8 cellular contexts compared by ENCODE assay signal in genomic region chr3:136751259-136752045, GRCh38. TPM values are rescaled to one million over a fixed set of nuclear protein-coding genes. Genes with fewer than 3 reads are reported as not detected.
DNase-seq lines count a peak whose midpoint lies in the region; ATAC-seq and TF ChIP-seq lines count a peak whose summit lies in the region.

No MANE protein-coding gene starts in this region.

- H3K79me2 ChIP-seq in ACC112 (ENCODE audit: control insufficient read depth, insufficient read depth, low read length, unreplicated experiment), result peaks cover 47% of the 10 kb centered on the region
- H3K79me2 ChIP-seq in OCI-LY3 (ENCODE audit: low read length), result peaks cover 56% of the 10 kb centered on the region

- H3K27me3 ChIP-seq in ACC112 (ENCODE audit: insufficient read depth, low read length) (no peaks in the 10 kb centered on the region), OCI-LY3 (ENCODE audit: low read depth, low read length) (no peaks in the 10 kb centered on the region)

- intact Hi-C loops in mucosa of descending colon (cut with DNase I, micrococcal nuclease), result loop anchor here in 1 of 2 donors (2.0 to 5.0 kb wide), 3 partner anchors 111 to 499 kb away; partner anchors contain the start of genes NCK1 and PCCB

- H3K9me3 ChIP-seq in OCI-LY3 (ENCODE audit: insufficient read depth, low read length) (no peaks in the 10 kb centered on the region), mucosa of descending colon (no peaks in the 10 kb centered on the region)

- TF ChIP-seq CTCF in OCI-LY3 (IDR thresholded peaks at IDR 0.05; ENCODE audit: low read depth, low read length), result no peak
- no peak for TF ChIP-seq CTCF in epithelial cell of esophagus (IDR thresholded peaks at IDR 0.05; ENCODE audit: insufficient read depth, low read depth, low read length, missing control alignments)
- no peak for TF ChIP-seq CTCF in mucosa of descending colon (IDR thresholded peaks at IDR 0.05)

- H3K4me1 ChIP-seq in ACC112 (ENCODE audit: control insufficient read depth, insufficient read depth, low read length, unreplicated experiment) (peaks cover 24% of the 10 kb centered on the region), OCI-LY3 (ENCODE audit: low read length) (peaks cover 31% of the 10 kb centered on the region), mucosa of descending colon (ENCODE audit: low read depth) (peaks cover 13% of the 10 kb centered on the region)

- H3K36me3 ChIP-seq in ACC112 (ENCODE audit: insufficient read depth, low read length) (no peaks in the 10 kb centered on the region), OCI-LY3 (replicated peaks; ENCODE audit: low read depth, low read length) (no peaks in the 10 kb centered on the region), mucosa of descending colon (ENCODE audit: low read depth) (no peaks in the 10 kb centered on the region)

- H3K27ac ChIP-seq in ACC112 (ENCODE audit: low read depth, low read length) (peak overlapping the region; percentile 95), OCI-LY3 (ENCODE audit: low read length) (peak overlapping the region; percentile 81)

- H3K9ac ChIP-seq in OCI-LY3 (ENCODE audit: low read length), result peak overlapping the region; percentile 94

- H2AFZ ChIP-seq in ACC112 (ENCODE audit: low read length, unreplicated experiment), result peak overlapping the region; percentile 74
- H2AFZ ChIP-seq in OCI-LY3 (ENCODE audit: low read depth, low read length), result peak overlapping the region; percentile 86

- H4K20me1 ChIP-seq in OCI-LY3 (ENCODE audit: insufficient read depth, low read length), result no peaks in the 10 kb centered on the region

- peak; percentile 3 for ATAC-seq in GM19025 (IDR thresholded peaks at IDR 0.05; ENCODE audit: low read depth, unreplicated experiment)
- ATAC-seq in mucosa of descending colon, result peak; percentile 59

- H3K4me3 ChIP-seq in ACC112 (ENCODE audit: low read depth, low read length) (peak overlapping the region; percentile 88), OCI-LY3 (ENCODE audit: low read length) (peak overlapping the region; percentile 92), epithelial cell of esophagus (ENCODE audit: low read length) (peak overlapping the region; percentile 84), mucosa of descending colon (peak overlapping the region; percentile 82)

- DNase-seq in HT-29 (ENCODE audit: low spot score), result peak; percentile 83
- DNase-seq in activated T-cell treated with anti-CD3 and anti-CD28 coated beads for 24 hours (ENCODE audit: low read depth), result peak; percentile 43
- peak; percentile 67 for DNase-seq in epithelial cell of esophagus (ENCODE audit: low read depth)
- DNase-seq in mucosa of descending colon, result peak; percentile 80 to 88 (median 86)
- DNase-seq in stimulated activated CD8-positive, alpha-beta memory T cell treated with anti-CD3 and anti-CD28 coated beads, Interleukin-4, amount 100 ng/mL, for 1 hour (ENCODE audit: low read depth in 2 of 2, low spot score in 1 of 2), result peak; percentile 25 to 28

- H3K4me2 ChIP-seq in OCI-LY3 (ENCODE audit: low read length), result peak overlapping the region; percentile 97

RNA-seq across cellular contexts. Expression of gene STAG1, which starts 0.7 kb away (rescaled TPM):
- total RNA-seq in HT-29 (2014; rRNA removed; shearing (Covaris generic)), result 12.3 and 12.9 TPM in 2 replicates
- total RNA-seq in mucosa of descending colon, result 10 to 100 TPM; 46.8 to 57.1 (median 50.4) TPM

Comparison
In these comparisons a context has a peak if more than half of its experiments do, and no peak if none do; other contexts are left out.
1. Peak in every context shown above with its lines: DNase-seq, ATAC-seq, H3K4me3 ChIP-seq and H3K27ac ChIP-seq.
2. DNase-seq: peak in every context shown above with its lines; median percentile 86 in mucosa of descending colon; 83 in HT-29; 67 in epithelial cell of esophagus; 43 in activated T-cell treated with anti-CD3 and anti-CD28 coated beads for 24 hours; 26 in stimulated activated CD8-positive, alpha-beta memory T cell treated with anti-CD3 and anti-CD28 coated beads, Interleukin-4, amount 100 ng/mL, for 1 hour.